ENCODE assay signal across 8 cellular contexts in genomic region chr15:58770857-58771620, GRCh38.
DNase-seq lines count a peak whose midpoint lies in the region; ATAC-seq and FAIRE-seq lines count a peak whose summit lies in the region.

TSS of gene MINDY2 (plus strand) at chr15:58771302. CDS start at chr15:58771396, 94 bp downstream.

- no peaks in the 10 kb centered on the region for H3K27me3 ChIP-seq in BLaER1 treated with 17β-estradiol and CSF1 and Interleukin-3, amounts not matched to agents 10 nM and 100 nM

- no peaks in the 10 kb centered on the region for H3K36me3 ChIP-seq in BLaER1 treated with 17β-estradiol and CSF1 and Interleukin-3, amounts not matched to agents 10 nM and 100 nM

- peak within 1 kb of the TSS; percentile 92 to 100 (median 95) for H3K4me3 ChIP-seq in BLaER1 treated with 17β-estradiol and CSF1 and Interleukin-3, amounts not matched to agents 10 nM and 100 nM

- ATAC-seq in HG03460 (IDR thresholded peaks at IDR 0.05; ENCODE audit: unreplicated experiment): peak; percentile 95

- H3K27ac ChIP-seq in BLaER1 treated with 17β-estradiol and CSF1 and Interleukin-3, amounts not matched to agents 10 nM and 100 nM: peak within 1 kb of the TSS; percentile 72 to 87 (median 82)

- H3K9ac ChIP-seq in BLaER1 treated with 17β-estradiol and CSF1 and Interleukin-3, amounts not matched to agents 10 nM and 100 nM: peak within 1 kb of the TSS; percentile 78 to 95 (median 89)

- peaks cover 29 to 45% (median 39%) of the 10 kb centered on the region in 10 experiments for H3K4me1 ChIP-seq in BLaER1 treated with 17β-estradiol and CSF1 and Interleukin-3, amounts not matched to agents 10 nM and 100 nM

- DNase-seq in GM19240 (ENCODE audit: insufficient read length, low spot score) (peak; percentile 74), NCI-H526 (lab: John Stamatoyannopoulos, UW) (peak; percentile 97 to 99), kidney tubule cell (ENCODE audit: low spot score) (peak; percentile 99)
- DNase-seq in activated CD4-positive, alpha-beta T cell treated with anti-CD3 and anti-CD28 coated beads for 48 hours: peak; percentile 99
- DNase-seq in stimulated activated CD4-positive, alpha-beta T cell treated with anti-CD3 and anti-CD28 coated beads, Interleukin-1b, Interleukin-23, amount 100 ng/mL, for 24 hours (ENCODE audit: low read depth in 4 of 4, low spot score in 1 of 4): peak; percentile 74 to 95 (median 87)

- peak within 1 kb of the TSS; percentile 81 to 100 (median 94) for H3K4me2 ChIP-seq in BLaER1 treated with 17β-estradiol and CSF1 and Interleukin-3, amounts not matched to agents 10 nM and 100 nM

- H3K9me3 ChIP-seq in BLaER1 treated with 17β-estradiol and CSF1 and Interleukin-3, amounts not matched to agents 10 nM and 100 nM (replicated peaks in 1 of 11): peaks cover 0 to 11% (median 3%) of the 10 kb centered on the region in 11 experiments; a peak in 6 of 22 replicates

- H4K20me1 ChIP-seq in BLaER1 treated with 17β-estradiol and CSF1 and Interleukin-3, amounts not matched to agents 10 nM and 100 nM: peaks cover 0 to 36% (median 0%) of the 10 kb centered on the region in 11 experiments; a peak in 5 of 22 replicates

- peak; percentile 21 for FAIRE-seq in colon (lab: Jason Lieb, UNC)

Comparison
In these comparisons a context has a peak if more than half of its experiments do, and no peak if none do; other contexts are left out.
1. Peak in every context shown above with its lines: DNase-seq, ATAC-seq, H3K4me3 ChIP-seq and H3K27ac ChIP-seq.